In the genomic region with DNA sequence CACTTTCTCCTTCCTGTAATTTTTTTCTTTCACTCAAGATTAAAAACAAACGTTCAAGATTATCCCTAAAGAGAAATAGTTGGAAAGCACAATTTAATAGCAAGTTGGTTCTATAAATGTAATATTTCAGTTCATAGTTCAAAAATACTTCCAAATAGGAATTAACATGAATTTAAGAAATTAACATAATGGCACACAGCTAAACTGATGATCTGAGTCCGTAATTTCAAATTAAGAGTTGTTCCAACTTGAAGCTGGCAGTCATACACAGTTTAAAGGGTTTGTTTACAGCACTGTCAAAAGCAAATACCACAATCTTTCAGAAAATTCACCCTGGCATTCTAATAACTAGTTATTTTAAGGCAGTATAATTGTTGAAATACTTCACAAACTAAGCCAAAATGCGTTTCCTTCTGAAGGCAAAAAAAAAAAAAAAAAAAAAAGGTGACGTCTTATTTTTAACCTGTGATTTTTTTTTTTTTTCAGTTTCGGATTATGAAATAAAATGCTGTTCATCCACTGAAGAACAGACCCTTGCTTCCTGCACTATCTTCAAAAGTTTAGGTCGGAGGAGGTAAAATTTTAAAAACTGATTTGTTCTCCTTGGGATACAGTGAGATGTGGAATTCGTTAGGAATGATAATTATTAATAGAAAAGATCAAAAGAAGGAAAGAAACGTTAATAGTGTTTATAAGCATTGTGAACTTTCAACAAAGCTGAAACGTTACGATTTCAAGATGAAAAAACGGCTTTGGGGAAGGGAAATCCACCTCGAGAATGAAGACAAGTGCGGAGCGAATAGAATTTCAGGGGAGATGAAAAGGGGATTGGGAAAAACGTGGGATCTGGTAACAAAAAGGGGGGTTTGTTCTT, we compare ENCODE assay signal across 8 cellular contexts. TPM values are rescaled to one million over a fixed set of nuclear protein-coding genes. Genes with fewer than 3 reads are reported as not detected.
DNase-seq lines count a peak whose midpoint lies in the region; ATAC-seq lines count a peak whose summit lies in the region.

No MANE protein-coding gene starts in this region.

- peaks cover 3% of the 10 kb centered on the region for H3K9me3 Mint-ChIP-seq in activated naive CD4-positive, alpha-beta T cell treated with anti-CD3 and anti-CD28 coated beads, Interleukin-2, amount 10 ng/mL, durations not matched to agents 7 days and 5 days
- H3K9me3 Mint-ChIP-seq in activated naive CD8-positive, alpha-beta T cell treated with anti-CD3 and anti-CD28 coated beads, Interleukin-2, amount 10 ng/mL, durations not matched to agents 7 days and 5 days = peaks cover 3% of the 10 kb centered on the region
- peaks cover 0 to 4% of the 10 kb centered on the region in 2 donors for H3K9me3 Mint-ChIP-seq in stimulated activated naive CD8-positive, alpha-beta T cell treated with anti-CD3 and anti-CD28 coated beads, Interleukin-15, amount 100 ng/mL, for 72 hours

- no peaks in the 10 kb centered on the region for H3K27me3 Mint-ChIP-seq in activated naive CD4-positive, alpha-beta T cell treated with anti-CD3 and anti-CD28 coated beads, Interleukin-2, amount 10 ng/mL, durations not matched to agents 7 days and 5 days
- no peaks in the 10 kb centered on the region for H3K27me3 Mint-ChIP-seq in activated naive CD8-positive, alpha-beta T cell treated with anti-CD3 and anti-CD28 coated beads, Interleukin-2, amount 10 ng/mL, durations not matched to agents 7 days and 5 days
- no peaks in the 10 kb centered on the region for H3K27me3 Mint-ChIP-seq in stimulated activated naive CD8-positive, alpha-beta T cell treated with anti-CD3 and anti-CD28 coated beads, Interleukin-15, amount 100 ng/mL, for 72 hours

- CTCF ChIA-PET in activated naive CD4-positive, alpha-beta T cell treated with anti-CD3 and anti-CD28 coated beads, Interleukin-2, amount 10 ng/mL, durations not matched to agents 7 days and 5 days (lab: Charles Lee) = interaction anchor here (0.9 to 1.8 kb wide), 4 partner anchors 16 to 207 kb away, joined by 3 to 6 read pairs (median 4); no protein-coding TSS in a partner anchor

- POLR2A ChIA-PET in activated naive CD8-positive, alpha-beta T cell treated with anti-CD3 and anti-CD28 coated beads, Interleukin-2, amount 10 ng/mL, durations not matched to agents 7 days and 5 days (lab: Charles Lee) = interaction anchor here (0.5 to 3.9 kb wide), 11 partner anchors 9 to 207 kb away, joined by 3 to 31 read pairs (median 4); no protein-coding TSS in a partner anchor

- H3K4me3 Mint-ChIP-seq in activated naive CD4-positive, alpha-beta T cell treated with anti-CD3 and anti-CD28 coated beads, Interleukin-2, amount 10 ng/mL, durations not matched to agents 7 days and 5 days = peak overlapping the region; percentile 90
- peak overlapping the region; percentile 92 for H3K4me3 Mint-ChIP-seq in activated naive CD8-positive, alpha-beta T cell treated with anti-CD3 and anti-CD28 coated beads, Interleukin-2, amount 10 ng/mL, durations not matched to agents 7 days and 5 days
- peak overlapping the region; percentile 90 to 97 for H3K4me3 Mint-ChIP-seq in stimulated activated naive CD8-positive, alpha-beta T cell treated with anti-CD3 and anti-CD28 coated beads, Interleukin-15, amount 100 ng/mL, for 72 hours

- no peaks in the 10 kb centered on the region for H3K9me3 ChIP-seq in iPS-18c (ENCODE audit: control insufficient read depth, insufficient read depth, low read length)

- peak overlapping the region; percentile 96 for H3K27ac Mint-ChIP-seq in activated naive CD4-positive, alpha-beta T cell treated with anti-CD3 and anti-CD28 coated beads, Interleukin-2, amount 10 ng/mL, durations not matched to agents 7 days and 5 days
- peak overlapping the region; percentile 94 for H3K27ac Mint-ChIP-seq in activated naive CD8-positive, alpha-beta T cell treated with anti-CD3 and anti-CD28 coated beads, Interleukin-2, amount 10 ng/mL, durations not matched to agents 7 days and 5 days
- peak overlapping the region; percentile 98 to 99 for H3K27ac Mint-ChIP-seq in stimulated activated naive CD8-positive, alpha-beta T cell treated with anti-CD3 and anti-CD28 coated beads, Interleukin-15, amount 100 ng/mL, for 72 hours

- DNase-seq in activated naive CD4-positive, alpha-beta T cell treated with anti-CD3 and anti-CD28 coated beads, Interleukin-2, amount 10 ng/mL, durations not matched to agents 7 days and 5 days = no peak
- no peak for DNase-seq in activated naive CD4-positive, alpha-beta T cell treated with Interleukin-2 at 50 U/mL for 16 hours
- DNase-seq in activated naive CD8-positive, alpha-beta T cell treated with anti-CD3 and anti-CD28 coated beads, Interleukin-2, amount 10 ng/mL, durations not matched to agents 7 days and 5 days = no peak
- DNase-seq in stimulated activated naive CD8-positive, alpha-beta T cell treated with anti-CD3 and anti-CD28 coated beads, Interleukin-15, amount 100 ng/mL, for 72 hours = no peak
- DNase-seq in MV-4-11 (lab: John Stamatoyannopoulos, UW) (no peak), NCI-H2107 (lab: John Stamatoyannopoulos, UW) (no peak)

- peaks cover 61% of the 10 kb centered on the region for H3K4me1 Mint-ChIP-seq in activated naive CD4-positive, alpha-beta T cell treated with anti-CD3 and anti-CD28 coated beads, Interleukin-2, amount 10 ng/mL, durations not matched to agents 7 days and 5 days
- H3K4me1 Mint-ChIP-seq in activated naive CD8-positive, alpha-beta T cell treated with anti-CD3 and anti-CD28 coated beads, Interleukin-2, amount 10 ng/mL, durations not matched to agents 7 days and 5 days = peaks cover 42% of the 10 kb centered on the region
- peaks cover 70% of the 10 kb centered on the region for H3K4me1 Mint-ChIP-seq in stimulated activated naive CD8-positive, alpha-beta T cell treated with anti-CD3 and anti-CD28 coated beads, Interleukin-15, amount 100 ng/mL, for 72 hours

- peak overlapping the region; percentile 93 for H3K4me3 ChIP-seq in iPS-18c (ENCODE audit: insufficient read depth, low read depth, low read length)

- peaks cover 45% of the 10 kb centered on the region for H3K36me3 Mint-ChIP-seq in activated naive CD4-positive, alpha-beta T cell treated with anti-CD3 and anti-CD28 coated beads, Interleukin-2, amount 10 ng/mL, durations not matched to agents 7 days and 5 days
- peaks cover 15% of the 10 kb centered on the region for H3K36me3 Mint-ChIP-seq in activated naive CD8-positive, alpha-beta T cell treated with anti-CD3 and anti-CD28 coated beads, Interleukin-2, amount 10 ng/mL, durations not matched to agents 7 days and 5 days

- no peak for ATAC-seq in activated naive CD8-positive, alpha-beta T cell treated with anti-CD3 and anti-CD28 coated beads, Interleukin-2, amount 10 ng/mL, durations not matched to agents 7 days and 5 days (ENCODE audit: low read depth)
- ATAC-seq in stimulated activated naive CD8-positive, alpha-beta T cell treated with anti-CD3 and anti-CD28 coated beads, Interleukin-15, amount 100 ng/mL, for 72 hours = no peak
- ATAC-seq in HG03342 (IDR thresholded peaks at IDR 0.05; ENCODE audit: unreplicated experiment) = no peak

RNA-seq across cellular contexts. Expression of a gene that starts 0.9 kb away (rescaled TPM):
- total RNA-seq in activated naive CD8-positive, alpha-beta T cell treated with anti-CD3 and anti-CD28 coated beads, Interleukin-2, amount 10 ng/mL, durations not matched to agents 7 days and 5 days = 10 to 100 TPM; 46.1 to 48.9 TPM
